13 cellular contexts compared by ENCODE assay signal in the genomic region with DNA sequence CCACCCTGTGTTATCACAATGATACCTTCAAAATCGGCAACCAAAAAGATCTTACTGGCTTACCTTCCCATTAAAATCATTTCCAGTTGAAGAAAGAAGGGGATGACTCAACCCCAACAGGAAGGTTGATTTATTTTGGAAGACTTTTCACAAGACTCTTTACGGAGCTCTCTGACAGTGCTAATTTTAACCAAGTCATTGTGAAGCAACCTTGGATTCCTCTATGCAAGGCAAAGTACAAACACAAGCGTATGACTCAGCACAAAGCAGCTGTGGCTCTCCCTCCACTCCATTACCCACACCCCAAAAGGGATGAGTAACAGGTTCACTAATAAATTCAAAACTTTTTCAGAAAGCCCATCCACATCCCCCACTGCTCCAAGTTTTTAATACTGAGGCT.
DNase-seq lines count a peak whose midpoint lies in the region; ATAC-seq and TF ChIP-seq lines count a peak whose summit lies in the region.
"Had no signal": no experiment of that assay in that cellular context is flagged by ENCODE, and none has a peak within 500 bp of the region (broad histone marks: within the 10 kb centered on the region; RNA-seq: fewer than 3 reads in every experiment).

No MANE protein-coding gene starts in this region.

- H3K79me2 ChIP-seq in fibroblast of lung (ENCODE audit: control insufficient read depth, insufficient read depth, low read length): no peaks in the 10 kb centered on the region

- H3K36me3 ChIP-seq in fibroblast of lung (ENCODE audit: control insufficient read depth, insufficient read depth, low read length): no peaks in the 10 kb centered on the region

- H3K27me3 ChIP-seq in fibroblast of lung (ENCODE audit: control insufficient read depth, insufficient read depth, low read length): no peaks in the 10 kb centered on the region

- H3K27ac ChIP-seq in fibroblast of lung (ENCODE audit: insufficient read depth, low read length): peak overlapping the region; percentile 63

- H3K4me1 ChIP-seq in fibroblast of lung (ENCODE audit: control insufficient read depth, extremely low read depth, insufficient read depth, low read length): peaks cover 6% of the 10 kb centered on the region

- H3K4me3 ChIP-seq in fibroblast of lung (replicated peaks in 1 of 4; ENCODE audit: control extremely low read depth in 1 of 4, insufficient read depth in 1 of 4, low read depth in 3 of 4, low read length in 4 of 4): no peak overlapping the region

- in situ Hi-C loops in GM13977 (cut with MboI; ENCODE audit: low pct_unique_long_range_greater_than_20kb, low sequenced_read_pairs, unreplicated experiment): no loop called here

- H3K9ac ChIP-seq in fibroblast of lung (ENCODE audit: insufficient read depth, low read length): no peak overlapping the region

- no peak for ATAC-seq in HG03280 (IDR thresholded peaks at IDR 0.05; ENCODE audit: unreplicated experiment)
- ATAC-seq: effector memory CD8-positive, alpha-beta T cell; left ventricle myocardium superior had no signal

- TF ChIP-seq CTCF in fibroblast of lung (conservative IDR thresholded peaks at IDR 0.05 in 1 of 2, IDR thresholded peaks at IDR 0.05 in 1 of 2; ENCODE audit: low read depth in 1 of 2, low read length in 2 of 2) (no peak), GM13977 (IDR thresholded peaks at IDR 0.05; ENCODE audit: extremely low read depth, insufficient read depth, missing control alignments) (no peak)

- H3K9me3 ChIP-seq in fibroblast of lung (ENCODE audit: control insufficient read depth, insufficient read depth, low read depth, low read length): no peaks in the 10 kb centered on the region

- H3K4me2 ChIP-seq in fibroblast of lung (ENCODE audit: extremely low read depth, insufficient read depth, low read length): no peak overlapping the region

- H4K20me1 ChIP-seq in fibroblast of lung (ENCODE audit: control insufficient read depth, extremely low read depth, insufficient read depth, low read length): no peaks in the 10 kb centered on the region

- DNase-seq in GM04504 (ENCODE audit: low read depth) (peak; percentile 86), OCI-M1 (lab: John Stamatoyannopoulos, UW) (peak; percentile 54), fibroblast of lung (ENCODE audit: low read depth in 2 of 2) (peak; percentile 87 to 95), putamen (ENCODE audit: low spot score) (peak; percentile 20), GM13977 (ENCODE audit: low spot score) (no peak), C1 segment of cervical spinal cord (lab: John Stamatoyannopoulos, UW) (no peak), NCI-H526 treated with DMSO at 0.1 percent for 48 hours (lab: John Stamatoyannopoulos, UW) (no peak)
- DNase-seq: activated CD4-positive, alpha-beta T cell treated with anti-CD3 and anti-CD28 coated beads, Interleukin-2, amount 10 ng/mL, durations not matched to agents 24 days and 14 days; activated naive CD8-positive, alpha-beta T cell treated with anti-CD3 and anti-CD28 coated beads, Interleukin-2, amount 10 ng/mL, durations not matched to agents 7 days and 5 days; effector memory CD8-positive, alpha-beta T cell; left ventricle myocardium superior; SHP77 had no signal

- H2AFZ ChIP-seq in fibroblast of lung (ENCODE audit: low read length): no peak overlapping the region

Comparison
In these comparisons a context has a peak if more than half of its experiments do, and no peak if none do; other contexts are left out.
1. DNase-seq: peak in GM04504 (single experiment), OCI-M1 (single experiment), fibroblast of lung (2 of 2) and putamen (single experiment); none in GM13977 (single experiment), C1 segment of cervical spinal cord (0 of 14) and NCI-H526 treated with DMSO at 0.1 percent for 48 hours (single experiment).